14 cellular contexts compared by ENCODE assay signal in genomic region chr2:120932881-120933280, GRCh38.
"Had no signal": no experiment of that assay in that cellular context is flagged by ENCODE, and none has a peak within 500 bp of the region (broad histone marks: within the 10 kb centered on the region; RNA-seq: fewer than 3 reads in every experiment).

No MANE protein-coding gene starts in this region.

- H3K9me3 ChIP-seq: suprapubic skin, upper lobe of right lung had no signal

- H3K4me3 Mint-ChIP-seq: activated CD4-positive, alpha-beta T cell treated with anti-CD3 and anti-CD28 coated beads, Interleukin-2, amount 10 ng/mL, durations not matched to agents 7 days and 5 days; activated naive CD4-positive, alpha-beta T cell treated with anti-CD3 and anti-CD28 coated beads, Interleukin-2, amount 10 ng/mL, durations not matched to agents 7 days and 5 days; activated T-helper 17 cell treated with anti-CD3 and anti-CD28 coated beads, Interleukin-2, amount 50 U/mL, for 72 hours; T-helper 17 cell had no signal

- H3K4me1 Mint-ChIP-seq: activated CD4-positive, alpha-beta T cell treated with anti-CD3 and anti-CD28 coated beads, Interleukin-2, amount 10 ng/mL, durations not matched to agents 7 days and 5 days; activated naive CD4-positive, alpha-beta T cell treated with anti-CD3 and anti-CD28 coated beads, Interleukin-2, amount 10 ng/mL, durations not matched to agents 7 days and 5 days; T-helper 17 cell had no signal

- H3K27ac Mint-ChIP-seq: activated CD4-positive, alpha-beta T cell treated with anti-CD3 and anti-CD28 coated beads, Interleukin-2, amount 10 ng/mL, durations not matched to agents 7 days and 5 days; activated naive CD4-positive, alpha-beta T cell treated with anti-CD3 and anti-CD28 coated beads, Interleukin-2, amount 10 ng/mL, durations not matched to agents 7 days and 5 days; activated T-helper 17 cell treated with anti-CD3 and anti-CD28 coated beads, Interleukin-2, amount 50 U/mL, for 72 hours; T-helper 17 cell had no signal

- ATAC-seq: activated T-helper 17 cell treated with anti-CD3 and anti-CD28 coated beads, Interleukin-2, amount 50 U/mL, for 72 hours; right cardiac atrium; T-helper 17 cell; upper lobe of right lung had no signal

- DNase-seq: activated CD4-positive, alpha-beta T cell treated with anti-CD3 and anti-CD28 coated beads, Interleukin-2, amount 10 ng/mL, durations not matched to agents 7 days and 5 days; activated CD4-positive, CD25-positive, alpha-beta regulatory T cell; activated naive CD4-positive, alpha-beta T cell treated with anti-CD3 and anti-CD28 coated beads, Interleukin-2, amount 10 ng/mL, durations not matched to agents 7 days and 5 days; activated T-cell treated with anti-CD3 and anti-CD28 coated beads for 4 hours; dermis blood vessel endothelial cell; glutamatergic neuron; mammary epithelial cell; posterior cingulate gyrus; stimulated activated naive CD4-positive, alpha-beta T cell treated with Interleukin-2 at 50 U/mL for 16 hours; T-helper 17 cell; upper lobe of right lung had no signal

- H3K27ac ChIP-seq: suprapubic skin, upper lobe of right lung had no signal

- H3K27me3 Mint-ChIP-seq: activated CD4-positive, alpha-beta T cell treated with anti-CD3 and anti-CD28 coated beads, Interleukin-2, amount 10 ng/mL, durations not matched to agents 7 days and 5 days; activated naive CD4-positive, alpha-beta T cell treated with anti-CD3 and anti-CD28 coated beads, Interleukin-2, amount 10 ng/mL, durations not matched to agents 7 days and 5 days had no signal

- H3K27me3 ChIP-seq: suprapubic skin, upper lobe of right lung had no signal

- H3K36me3 Mint-ChIP-seq: activated naive CD4-positive, alpha-beta T cell treated with anti-CD3 and anti-CD28 coated beads, Interleukin-2, amount 10 ng/mL, durations not matched to agents 7 days and 5 days had no signal

- H3K4me3 ChIP-seq: suprapubic skin, upper lobe of right lung had no signal

- H3K9me3 Mint-ChIP-seq: activated CD4-positive, alpha-beta T cell treated with anti-CD3 and anti-CD28 coated beads, Interleukin-2, amount 10 ng/mL, durations not matched to agents 7 days and 5 days; activated naive CD4-positive, alpha-beta T cell treated with anti-CD3 and anti-CD28 coated beads, Interleukin-2, amount 10 ng/mL, durations not matched to agents 7 days and 5 days; activated T-helper 17 cell treated with anti-CD3 and anti-CD28 coated beads, Interleukin-2, amount 50 U/mL, for 72 hours had no signal

- H3K36me3 ChIP-seq: suprapubic skin, upper lobe of right lung had no signal
